In genomic region chr12:68808388-68809189, GRCh38 we compare ENCODE assay signal across 8 cellular contexts. TPM values are rescaled to one million over a fixed set of nuclear protein-coding genes. Genes with fewer than 3 reads are reported as not detected.
DNase-seq lines count a peak whose midpoint lies in the region; ATAC-seq and TF ChIP-seq lines count a peak whose summit lies in the region.

No MANE protein-coding gene starts in this region.

- H3K27ac ChIP-seq in CD4-positive, alpha-beta T cell (ENCODE audit: low read depth, low read length): peak overlapping the region; percentile 92

- DNase-seq in CD4-positive, alpha-beta T cell: peak; percentile 6 to 57 (median 23)
- DNase-seq in NCI-H774 (lab: John Stamatoyannopoulos, UW) (peak; percentile 83), lung microvascular endothelial cell (ENCODE audit: low read depth in 2 of 2) (peak; percentile 95 to 98)
- peak; percentile 87 for DNase-seq in activated CD8-positive, alpha-beta T cell treated with anti-CD3 and anti-CD28 coated beads for 36 hours
- DNase-seq in effector CD4-positive, alpha-beta T cell: peak; percentile 28
- DNase-seq in stimulated activated CD4-positive, alpha-beta T cell treated with anti-CD3 and anti-CD28 coated beads, TNF-alpha, amount 100 ng/mL, for 4 hours (ENCODE audit: low read depth in 3 of 3): peak; percentile 35 to 36 (median 35)

- CTCF ChIA-PET in CD4-positive, alpha-beta T cell (lab: Charles Lee): interaction anchor here (0.6 to 3.0 kb wide), 14 partner anchors 9 to 1430 kb away, joined by 3 to 23 read pairs (median 4); partner anchors contain the start of genes RAP1B and SLC35E3
- CTCF ChIA-PET in activated CD8-positive, alpha-beta T cell treated with anti-CD3 and anti-CD28 coated beads for 36 hours (lab: Charles Lee): interaction anchor here (0.9 to 3.3 kb wide), 10 partner anchors 8 to 148 kb away, joined by 3 to 24 read pairs (median 3); partner anchors contain the start of gene SLC35E3

- no peak for TF ChIP-seq CTCF in CD4-positive, alpha-beta T cell (IDR thresholded peaks at IDR 0.05)
- TF ChIP-seq CTCF in activated CD8-positive, alpha-beta T cell treated with anti-CD3 and anti-CD28 coated beads for 36 hours (IDR thresholded peaks at IDR 0.05): peak; percentile 59

- peaks cover 52% of the 10 kb centered on the region for H3K36me3 Mint-ChIP-seq in CD4-positive, alpha-beta T cell (ENCODE audit: low read depth)
- peaks cover 48% of the 10 kb centered on the region for H3K36me3 Mint-ChIP-seq in activated CD8-positive, alpha-beta T cell treated with anti-CD3 and anti-CD28 coated beads for 36 hours (ENCODE audit: low read depth)

- no peaks in the 10 kb centered on the region for H3K27me3 ChIP-seq in CD4-positive, alpha-beta T cell (ENCODE audit: control insufficient read depth, insufficient read depth, low read length)

- peak overlapping the region; percentile 94 for H3K4me3 Mint-ChIP-seq in CD4-positive, alpha-beta T cell
- H3K4me3 Mint-ChIP-seq in activated CD8-positive, alpha-beta T cell treated with anti-CD3 and anti-CD28 coated beads for 36 hours: peak overlapping the region; percentile 89

- H3K27ac Mint-ChIP-seq in CD4-positive, alpha-beta T cell: peak overlapping the region; percentile 100
- peak overlapping the region; percentile 98 for H3K27ac Mint-ChIP-seq in activated CD8-positive, alpha-beta T cell treated with anti-CD3 and anti-CD28 coated beads for 36 hours

- H3K9me3 ChIP-seq in CD4-positive, alpha-beta T cell (ENCODE audit: control insufficient read depth, low read length): no peaks in the 10 kb centered on the region

- POLR2A ChIA-PET in CD4-positive, alpha-beta T cell (lab: Charles Lee): interaction anchor here (0.8 to 3.2 kb wide), 32 partner anchors 9 to 1539 kb away, joined by 3 to 74 read pairs (median 7); partner anchors contain the start of genes CAND1, MDM1, NUP107 and RAP1B
- POLR2A ChIA-PET in activated CD8-positive, alpha-beta T cell treated with anti-CD3 and anti-CD28 coated beads for 36 hours (lab: Charles Lee): interaction anchor here (0.5 to 2.9 kb wide), 15 partner anchors 9 to 477 kb away, joined by 3 to 19 read pairs (median 4); partner anchors contain the start of genes MDM1, NUP107 and SLC35E3

- peaks cover 41% of the 10 kb centered on the region for H3K4me1 Mint-ChIP-seq in CD4-positive, alpha-beta T cell (ENCODE audit: low read depth)
- H3K4me1 Mint-ChIP-seq in activated CD8-positive, alpha-beta T cell treated with anti-CD3 and anti-CD28 coated beads for 36 hours (ENCODE audit: low read depth): peaks cover 37% of the 10 kb centered on the region

- no peaks in the 10 kb centered on the region for H3K9me3 Mint-ChIP-seq in CD4-positive, alpha-beta T cell
- no peaks in the 10 kb centered on the region for H3K9me3 Mint-ChIP-seq in activated CD8-positive, alpha-beta T cell treated with anti-CD3 and anti-CD28 coated beads for 36 hours

- intact Hi-C loops in CD4-positive, alpha-beta T cell (cut with DNase I, micrococcal nuclease): loop anchor here (1.0 to 10.0 kb wide), 8 partner anchors 20 to 476 kb away; partner anchors contain the start of genes MDM1 (in 1 of the 2), RAP1B (in 1 of the 2) and SLC35E3 (in 1 of the 2)
- intact Hi-C loops in activated CD8-positive, alpha-beta T cell treated with anti-CD3 and anti-CD28 coated beads for 36 hours (cut with micrococcal nuclease): loop anchor here (5.0 kb wide), 1 partner anchor 476 kb away; the partner anchor contains the start of gene MDM1

- ATAC-seq in CD4-positive, alpha-beta T cell (ENCODE audit: poor library complexity): peak; percentile 9
- ATAC-seq in GM19455 (IDR thresholded peaks at IDR 0.05; ENCODE audit: unreplicated experiment) (peak; percentile 48), HG03575 (IDR thresholded peaks at IDR 0.05; ENCODE audit: extremely low read depth, insufficient number of reproducible peaks, low FRiP score, unreplicated experiment) (peak; percentile 42)
- peak; percentile 43 for ATAC-seq in activated CD8-positive, alpha-beta T cell treated with anti-CD3 and anti-CD28 coated beads for 36 hours

- H3K27me3 Mint-ChIP-seq in CD4-positive, alpha-beta T cell: no peaks in the 10 kb centered on the region
- no peaks in the 10 kb centered on the region for H3K27me3 Mint-ChIP-seq in activated CD8-positive, alpha-beta T cell treated with anti-CD3 and anti-CD28 coated beads for 36 hours

RNA-seq across cellular contexts. Expression of gene MDM2, which starts 0.6 kb away (rescaled TPM):
- 10 to 100 TPM; 90.8 TPM for total RNA-seq in CD4-positive, alpha-beta T cell
- 100 to 1,000 TPM; 148 to 153 TPM for total RNA-seq in activated CD8-positive, alpha-beta T cell treated with anti-CD3 and anti-CD28 coated beads for 36 hours
- total RNA-seq in lung microvascular endothelial cell: 71.6 and 196 TPM in 2 replicates

Comparison
In these comparisons a context has a peak if more than half of its experiments do, and no peak if none do; other contexts are left out.
1. Peak in every context shown above with its lines: DNase-seq, ATAC-seq and H3K27ac ChIP-seq.
2. DNase-seq: peak in every context shown above with its lines; median percentile 96 in lung microvascular endothelial cell; 87 in activated CD8-positive, alpha-beta T cell treated with anti-CD3 and anti-CD28 coated beads for 36 hours; 83 in NCI-H774; 35 in stimulated activated CD4-positive, alpha-beta T cell treated with anti-CD3 and anti-CD28 coated beads, TNF-alpha, amount 100 ng/mL, for 4 hours; 28 in effector CD4-positive, alpha-beta T cell; 23 in CD4-positive, alpha-beta T cell.